13 cellular contexts compared by ENCODE assay signal in genomic region chr6:127192911-127193503, GRCh38.
DNase-seq lines count a peak whose midpoint lies in the region; ATAC-seq, FAIRE-seq and TF ChIP-seq lines count a peak whose summit lies in the region.
"Had no signal": no experiment of that assay in that cellular context is flagged by ENCODE, and none has a peak within 500 bp of the region (broad histone marks: within the 10 kb centered on the region; RNA-seq: fewer than 3 reads in every experiment).

No MANE protein-coding gene starts in this region.

- DNase-seq in AG10803 (ENCODE audit: low read depth): peak; percentile 89
- peak; percentile 72 to 86 for DNase-seq in NOMO-1 (lab: John Stamatoyannopoulos, UW; ENCODE audit: unreplicated experiment in 2 of 2)
- no peak for DNase-seq in esophagus muscularis mucosa (ENCODE audit: extremely low spot score)
- no peak for DNase-seq in NCI-H187 treated with DMSO at 0.1 percent for 48 hours (lab: John Stamatoyannopoulos, UW)
- DNase-seq in GM19239 (ENCODE audit: insufficient read length, low spot score): no peak
- DNase-seq in prostate gland (ENCODE audit: low spot score): no peak
- DNase-seq: ACHN, immature natural killer cell had no signal

- H3K4me1 ChIP-seq in esophagus muscularis mucosa: peaks cover 4 to 29% (median 22%) of the 10 kb centered on the region in 4 donors
- peaks cover 0 to 26% of the 10 kb centered on the region in 2 donors for H3K4me1 ChIP-seq in muscle layer of duodenum (ENCODE audit: control insufficient read depth in 1 of 2, insufficient read depth in 2 of 2, low read length in 2 of 2)
- H3K4me1 ChIP-seq in prostate gland (replicated peaks): no peaks in the 10 kb centered on the region

- TF ChIP-seq EP300 in esophagus muscularis mucosa (IDR thresholded peaks at IDR 0.05): no peak

- TF ChIP-seq CTCF in AG10803 (conservative IDR thresholded peaks at IDR 0.05; ENCODE audit: low read length): no peak
- no peak for TF ChIP-seq CTCF in esophagus muscularis mucosa (IDR thresholded peaks at IDR 0.05)
- TF ChIP-seq CTCF in prostate gland (IDR thresholded peaks at IDR 0.05): no peak

- ATAC-seq in HG03378 (IDR thresholded peaks at IDR 0.05; ENCODE audit: unreplicated experiment): no peak

- 42% methylated on average over 3 of the region's 3 CpGs for WGBS in esophagus muscularis mucosa
- 27% methylated on average over 3 of the region's 3 CpGs for WGBS in prostate gland

- H3K9me3 ChIP-seq in esophagus muscularis mucosa (no peaks in the 10 kb centered on the region), muscle layer of duodenum (ENCODE audit: control insufficient read depth in 1 of 2, low read length in 2 of 2) (no peaks in the 10 kb centered on the region), prostate gland (no peaks in the 10 kb centered on the region)
- H3K9me3 ChIP-seq: thoracic aorta had no signal

- H3K27ac ChIP-seq in esophagus muscularis mucosa (replicated peaks in 1 of 4): peak overlapping the region in 3 of 4 donors; percentile 5 to 15 (median 14)
- H3K27ac ChIP-seq in muscle layer of duodenum (ENCODE audit: low read length): peak overlapping the region; percentile 11
- no peak overlapping the region for H3K27ac ChIP-seq in prostate gland
- H3K27ac ChIP-seq: thoracic aorta had no signal

- H3K27me3 ChIP-seq in esophagus muscularis mucosa (no peaks in the 10 kb centered on the region), muscle layer of duodenum (ENCODE audit: low read depth, low read length) (no peaks in the 10 kb centered on the region), prostate gland (replicated peaks; ENCODE audit: insufficient read depth) (no peaks in the 10 kb centered on the region)

- H3K36me3 ChIP-seq in esophagus muscularis mucosa: peaks cover 0 to 14% (median 7%) of the 10 kb centered on the region in 4 donors
- H3K36me3 ChIP-seq in muscle layer of duodenum (ENCODE audit: control insufficient read depth in 1 of 2, insufficient read depth in 2 of 2, low read length in 2 of 2): no peaks in the 10 kb centered on the region
- H3K36me3 ChIP-seq in prostate gland: no peaks in the 10 kb centered on the region
- H3K36me3 ChIP-seq: thoracic aorta had no signal

- intact Hi-C loops in esophagus muscularis mucosa (cut with DNase I): no loop called here
- intact Hi-C loops in prostate gland (cut with DNase I): loop anchor here (5.0 kb wide), 1 partner anchor 391 kb away; no protein-coding TSS in a partner anchor

- no peak overlapping the region for H3K4me3 ChIP-seq in AG10803 (ENCODE audit: low read length)
- H3K4me3 ChIP-seq in esophagus muscularis mucosa: no peak overlapping the region
- no peak overlapping the region for H3K4me3 ChIP-seq in muscle layer of duodenum (ENCODE audit: low read depth in 1 of 2, low read length in 2 of 2)
- H3K4me3 ChIP-seq in prostate gland: no peak overlapping the region
- H3K4me3 ChIP-seq: thoracic aorta had no signal

- TF ChIP-seq POLR2A in esophagus muscularis mucosa (IDR thresholded peaks at IDR 0.05; ENCODE audit: low read depth) (no peak), prostate gland (IDR thresholded peaks at IDR 0.05) (no peak)

- FAIRE-seq in GM19239 (lab: Jason Lieb, UNC): no peak
- FAIRE-seq: RCC 7860, TTC549 had no signal

Comparison
In these comparisons a context has a peak if more than half of its experiments do, and no peak if none do; other contexts are left out.
1. DNase-seq: peak in AG10803 (single experiment) and NOMO-1 (2 of 2); none in esophagus muscularis mucosa (single experiment), NCI-H187 treated with DMSO at 0.1 percent for 48 hours (single experiment), GM19239 (single experiment) and prostate gland (single experiment).
2. H3K27ac ChIP-seq: peak in esophagus muscularis mucosa (3 of 4) and muscle layer of duodenum (single experiment); none in prostate gland (0 of 2).